Comparison of ENCODE assay signal across 13 cellular contexts in the genomic region with DNA sequence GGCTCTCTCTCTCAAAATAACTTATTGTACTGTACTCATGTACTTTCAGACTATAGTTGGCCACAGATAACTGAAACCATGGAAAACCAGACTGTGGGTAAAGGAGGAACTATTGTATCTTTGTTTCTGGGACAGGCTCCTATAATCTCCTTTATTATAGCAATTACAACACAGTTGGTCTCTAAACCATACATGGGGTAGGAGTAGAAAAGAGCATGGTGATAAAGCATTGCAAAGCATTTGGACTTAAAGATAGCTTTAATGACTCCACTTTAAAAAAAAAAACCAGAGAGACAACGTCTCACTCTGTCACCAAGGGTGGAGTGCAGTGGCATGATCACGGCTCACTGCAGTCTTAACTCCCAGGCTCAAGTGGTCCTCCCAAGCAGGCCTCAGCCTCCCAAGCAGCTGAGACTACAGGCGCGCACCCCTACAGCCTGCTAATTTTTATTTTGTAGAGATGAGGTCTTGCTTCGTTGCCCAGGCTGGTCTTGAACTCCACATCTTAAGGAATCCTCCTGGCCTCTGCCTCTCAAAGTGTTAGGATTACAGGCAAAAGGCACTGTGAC.
A peak's percentile ranks its signal among the peaks of the same experiment; 100 is the strongest.
DNase-seq lines count a peak whose midpoint lies in the region; ATAC-seq, FAIRE-seq and TF ChIP-seq lines count a peak whose summit lies in the region.
"Had no signal": no experiment of that assay in that cellular context is flagged by ENCODE, and none has a peak within 500 bp of the region (broad histone marks: within the 10 kb centered on the region; RNA-seq: fewer than 3 reads in every experiment).

No MANE protein-coding gene starts in this region.

- TF ChIP-seq RAD21 in K562 (CRISPR knock-in tag; conservative IDR thresholded peaks at IDR 0.05 in 1 of 2, IDR thresholded peaks at IDR 0.05 in 1 of 2): no peak

- FAIRE-seq in K562 (lab: Jason Lieb, UNC): no peak
- FAIRE-seq: GM12891, H54 had no signal

- no peaks in the 10 kb centered on the region for H3K79me2 ChIP-seq in K562 (ENCODE audit: control insufficient read depth, insufficient read depth, low read length)

- H3K27ac ChIP-seq in K562 (ENCODE audit: extremely low read depth, low read depth, low read length) (no peak overlapping the region; the same call in 2 of the 3 replicates), transverse colon (peak overlapping the region in 3 of 4 donors; percentile 57 to 76 (median 60))
- H3K27ac ChIP-seq: BLaER1 treated with 17β-estradiol and CSF1 and Interleukin-3, amounts not matched to agents 10 nM and 100 nM; GM23248 had no signal

- H3K9ac ChIP-seq in K562 (ENCODE audit: insufficient read depth in 1 of 2, low read depth in 2 of 2, low read length in 2 of 2): no peak overlapping the region; a peak in 1 of 4 replicates
- H3K9ac ChIP-seq: BLaER1 treated with 17β-estradiol and CSF1 and Interleukin-3, amounts not matched to agents 10 nM and 100 nM; GM23248 had no signal

- peaks cover 19% of the 10 kb centered on the region for H3K36me3 ChIP-seq in K562 (ENCODE audit: control insufficient read depth, insufficient read depth, low read length)
- H3K36me3 ChIP-seq in transverse colon: peaks cover 0 to 16% (median 5%) of the 10 kb centered on the region in 4 donors

- H3K4me3 ChIP-seq in K562 (no peak overlapping the region), transverse colon (no peak overlapping the region)
- H3K4me3 ChIP-seq: BLaER1 treated with 17β-estradiol and CSF1 and Interleukin-3, amounts not matched to agents 10 nM and 100 nM; GM23248 had no signal

- H3K4me1 ChIP-seq in K562 (replicated peaks in 1 of 2; ENCODE audit: control insufficient read depth in 2 of 2, insufficient read depth in 2 of 2, low read length in 2 of 2): no peaks in the 10 kb centered on the region; a peak in 1 of 5 replicates
- H3K4me1 ChIP-seq in transverse colon: peaks cover 0 to 8% (median 4%) of the 10 kb centered on the region in 4 donors
- H3K4me1 ChIP-seq: BLaER1 treated with 17β-estradiol and CSF1 and Interleukin-3, amounts not matched to agents 10 nM and 100 nM had no signal

- TF ChIP-seq EP300 in K562 (IDR thresholded peaks at IDR 0.05; ENCODE audit: low read length) (no peak), transverse colon (IDR thresholded peaks at IDR 0.05; ENCODE audit: low read depth) (no peak)

- POLR2A ChIA-PET in K562 (lab: Yijun Ruan, JAX): interaction anchor here (0.6 kb wide), 1 partner anchor 39 kb away, joined by 3 read pairs; no protein-coding TSS in a partner anchor

- H4K20me1 ChIP-seq in K562 (replicated peaks; ENCODE audit: control insufficient read depth, insufficient read depth, low read length): no peaks in the 10 kb centered on the region
- H4K20me1 ChIP-seq: BLaER1 treated with 17β-estradiol and CSF1 and Interleukin-3, amounts not matched to agents 10 nM and 100 nM had no signal

- intact Hi-C loops in K562 (cut with micrococcal nuclease) (no loop called here), left colon (cut with DNase I, micrococcal nuclease) (no loop called here), transverse colon (cut with DNase I; ENCODE audit: low total_unique reads) (no loop called here)

- H2AFZ ChIP-seq in K562 (ENCODE audit: low read depth, low read length): no peak overlapping the region
- H2AFZ ChIP-seq: GM23248 had no signal

- CTCF ChIA-PET in K562 (lab: Yijun Ruan, JAX; ENCODE audit: low intra/inter-chr PET ratio): no interaction called here

- H3K9me3 ChIP-seq in K562 (replicated peaks; ENCODE audit: control insufficient read depth, insufficient read depth, low read depth, low read length) (no peaks in the 10 kb centered on the region), transverse colon (no peaks in the 10 kb centered on the region)
- H3K9me3 ChIP-seq: BLaER1 treated with 17β-estradiol and CSF1 and Interleukin-3, amounts not matched to agents 10 nM and 100 nM had no signal

- in situ Hi-C loops in K562 (cut with MboI) (no loop called here), transverse colon (cut with MboI; ENCODE audit: low pct_ligation_motif_present in 1 of 4, low pct_unique_long_range_greater_than_20kb in 1 of 4, low sequenced_read_pairs in 3 of 4) (no loop called here)

- TF ChIP-seq POLR2A in K562 (conservative IDR thresholded peaks at IDR 0.05) (no peak), transverse colon (IDR thresholded peaks at IDR 0.05) (no peak)

- no peaks in the 10 kb centered on the region for H3K27me3 ChIP-seq in K562 (ENCODE audit: control insufficient read depth in 2 of 2, insufficient read depth in 2 of 2, low read length in 2 of 2)
- H3K27me3 ChIP-seq in transverse colon: no peaks in the 10 kb centered on the region
- H3K27me3 ChIP-seq: BLaER1 treated with 17β-estradiol and CSF1 and Interleukin-3, amounts not matched to agents 10 nM and 100 nM had no signal

- peak; percentile 44 for DNase-seq in MV-4-11 (lab: John Stamatoyannopoulos, UW)
- DNase-seq in K562 (ENCODE audit: extremely low read depth in 1 of 4, low spot score in 3 of 4): peak in 1 of 4 experiments; percentile 7
- peak in 1 of 2 donors; percentile 32 for DNase-seq in left colon
- no peak for DNase-seq in transverse colon
- DNase-seq in NCI-H226: no peak
- DNase-seq in NCI-H2029 treated with DMSO at 0.1 percent for 48 hours (lab: John Stamatoyannopoulos, UW): no peak
- DNase-seq in NCI-H1092 (lab: John Stamatoyannopoulos, UW): no peak
- DNase-seq: CD8-positive, alpha-beta T cell; GM23248; HCEC 1CT had no signal

- TF ChIP-seq CTCF in K562 (IDR thresholded peaks at IDR 0.05 in 2 of 3, conservative IDR thresholded peaks at IDR 0.05 in 1 of 3; ENCODE audit: insufficient read depth in 2 of 3, low read depth in 1 of 3, low read length in 3 of 3): no peak
- TF ChIP-seq CTCF in transverse colon (IDR thresholded peaks at IDR 0.05): no peak

- WGBS in K562 (ENCODE audit: insufficient coverage, low coverage, missing lambda C conversion rate): 58% methylated on average over 5 of the region's 5 CpGs
- 57 to 69% methylated on average over 2 to 5 of the region's 5 CpGs for WGBS in transverse colon (ENCODE audit: low coverage in 1 of 2), 2 donors

- no peaks in the 10 kb centered on the region for H3K9me1 ChIP-seq in K562 (ENCODE audit: control insufficient read depth, insufficient read depth, low read length)

- BruUV-seq in K562 (replicated peaks; lab: Mats Ljungman, UMichigan): no TSS peak

- no peak overlapping the region for H3K4me2 ChIP-seq in K562 (ENCODE audit: insufficient read depth, low read length)
- H3K4me2 ChIP-seq: BLaER1 treated with 17β-estradiol and CSF1 and Interleukin-3, amounts not matched to agents 10 nM and 100 nM had no signal

- ATAC-seq in K562: peak; percentile 64
- ATAC-seq in left colon: peak; percentile 88
- ATAC-seq: CD8-positive, alpha-beta T cell had no signal

TF ChIP-seq in K562, 482 proteins besides CTCF, POLR2A, EP300 and RAD21:
- peak; percentile 43; the same call in 1 of the 2 replicates for TF ChIP-seq ZNF263 (CRISPR knock-in tag; IDR thresholded peaks at IDR 0.05; ENCODE audit: borderline replicate concordance)
- no peak for TF ChIP-seq HCFC1 (IDR thresholded peaks at IDR 0.05; ENCODE audit: low read depth, low read length)
